In genomic region chr20:51385941-51386530, GRCh38 we compare ENCODE assay signal across 8 cellular contexts.
DNase-seq lines count a peak whose midpoint lies in the region; ATAC-seq and TF ChIP-seq lines count a peak whose summit lies in the region.

No MANE protein-coding gene starts in this region.

- H3K9me3 Mint-ChIP-seq in CD14-positive monocyte (no peaks in the 10 kb centered on the region), memory B cell (no peaks in the 10 kb centered on the region)
- no peaks in the 10 kb centered on the region for H3K9me3 Mint-ChIP-seq in central memory CD8-positive, alpha-beta T cell

- peak; percentile 5 for TF ChIP-seq CTCF in CD14-positive monocyte (IDR thresholded peaks at IDR 0.05)
- TF ChIP-seq CTCF in GM20000 (IDR thresholded peaks at IDR 0.05; ENCODE audit: extremely low read depth, missing control alignments): peak; percentile 20

- DNase-seq in CD14-positive monocyte (ENCODE audit: low spot score) (no peak), GM20000 (ENCODE audit: low spot score) (peak; percentile 57), RPMI8226 (peak; percentile 23), memory B cell (ENCODE audit: low spot score in 2 of 2) (peak; percentile 31 to 48), NCI-H2107 (lab: John Stamatoyannopoulos, UW) (no peak)
- DNase-seq in central memory CD8-positive, alpha-beta T cell (ENCODE audit: low spot score in 2 of 2): no peak

- H3K4me1 Mint-ChIP-seq in CD14-positive monocyte: no peaks in the 10 kb centered on the region
- peaks cover 69% of the 10 kb centered on the region for H3K4me1 Mint-ChIP-seq in central memory CD8-positive, alpha-beta T cell
- peaks cover 19% of the 10 kb centered on the region for H3K4me1 Mint-ChIP-seq in memory B cell

- ATAC-seq in central memory CD8-positive, alpha-beta T cell (replicated peaks; ENCODE audit: extremely low read depth, poor library complexity, severe bottlenecking): peak; percentile 40
- peak; percentile 75 for ATAC-seq in memory B cell (ENCODE audit: low read depth)
- no peak for ATAC-seq in HG03457 (IDR thresholded peaks at IDR 0.05; ENCODE audit: unreplicated experiment)
- ATAC-seq in GM21576 (IDR thresholded peaks at IDR 0.05; ENCODE audit: unreplicated experiment): no peak

- intact Hi-C loops in CD14-positive monocyte (cut with micrococcal nuclease): loop anchor here (5.0 to 10.0 kb wide), 2 partner anchors 206 to 209 kb away; no protein-coding TSS in a partner anchor

- H3K36me3 Mint-ChIP-seq in CD14-positive monocyte (no peaks in the 10 kb centered on the region), memory B cell (peaks cover 12% of the 10 kb centered on the region)
- peaks cover 38% of the 10 kb centered on the region for H3K36me3 Mint-ChIP-seq in central memory CD8-positive, alpha-beta T cell (ENCODE audit: insufficient read depth)

- H3K27ac Mint-ChIP-seq in CD14-positive monocyte (no peak overlapping the region), memory B cell (peak overlapping the region; percentile 33)
- H3K27ac Mint-ChIP-seq in central memory CD8-positive, alpha-beta T cell (ENCODE audit: low read depth): peak overlapping the region; percentile 80

- H3K27me3 Mint-ChIP-seq in CD14-positive monocyte (ENCODE audit: low read depth in 3 of 3): peaks cover 0 to 1% (median 0%) of the 10 kb centered on the region in 3 donors
- no peaks in the 10 kb centered on the region for H3K27me3 Mint-ChIP-seq in central memory CD8-positive, alpha-beta T cell
- no peaks in the 10 kb centered on the region for H3K27me3 Mint-ChIP-seq in memory B cell

- H3K4me3 Mint-ChIP-seq in CD14-positive monocyte: no peak overlapping the region
- peak overlapping the region; percentile 52 for H3K4me3 Mint-ChIP-seq in central memory CD8-positive, alpha-beta T cell
- no peak overlapping the region for H3K4me3 Mint-ChIP-seq in memory B cell

Comparison
In these comparisons a context has a peak if more than half of its experiments do, and no peak if none do; other contexts are left out.
1. DNase-seq: peak in GM20000 (single experiment), RPMI8226 (single experiment) and memory B cell (2 of 2); none in CD14-positive monocyte (single experiment), central memory CD8-positive, alpha-beta T cell (0 of 2) and NCI-H2107 (single experiment).
2. H3K27ac Mint-ChIP-seq: peak in central memory CD8-positive, alpha-beta T cell (single experiment) and memory B cell (single experiment); none in CD14-positive monocyte (0 of 7).
3. ATAC-seq: peak in central memory CD8-positive, alpha-beta T cell (single experiment) and memory B cell (single experiment); none in HG03457 (single experiment) and GM21576 (single experiment).